22 cellular contexts compared by ENCODE assay signal in genomic region chr1:226551299-226551698, GRCh38. TPM values are rescaled to one million over a fixed set of nuclear protein-coding genes. Genes with fewer than 3 reads are reported as not detected.
A peak's percentile ranks its signal among the peaks of the same experiment; 100 is the strongest.
DNase-seq lines count a peak whose midpoint lies in the region; ATAC-seq and TF ChIP-seq lines count a peak whose summit lies in the region.
"Had no signal": no experiment of that assay in that cellular context is flagged by ENCODE, and none has a peak within 500 bp of the region (broad histone marks: within the 10 kb centered on the region; RNA-seq: fewer than 3 reads in every experiment).

No MANE protein-coding gene starts in this region.

- peaks cover 85% of the 10 kb centered on the region for H3K27me3 Mint-ChIP-seq in activated CD8-positive, alpha-beta memory T cell treated with anti-CD3 and anti-CD28 coated beads, Interleukin-2, amount 10 ng/mL, durations not matched to agents 7 days and 5 days

- TF ChIP-seq CTCF in IMR-90 (conservative IDR thresholded peaks at IDR 0.05; ENCODE audit: low read depth, low read length): no peak
- TF ChIP-seq CTCF in mucosa of descending colon (IDR thresholded peaks at IDR 0.05): no peak

- no peaks in the 10 kb centered on the region; the same call in 1 of the 2 replicates for H4K20me1 ChIP-seq in IMR-90 (ENCODE audit: insufficient read depth, low read length)

- H2BK20ac ChIP-seq in IMR-90 (ENCODE audit: low read depth, low read length): no peak overlapping the region

- no peaks in the 10 kb centered on the region for H3K36me3 Mint-ChIP-seq in activated CD8-positive, alpha-beta memory T cell treated with anti-CD3 and anti-CD28 coated beads, Interleukin-2, amount 10 ng/mL, durations not matched to agents 7 days and 5 days
- H3K36me3 Mint-ChIP-seq: natural killer cell, T-cell had no signal

- H3K9me3 ChIP-seq in IMR-90 (ENCODE audit: control insufficient read depth, insufficient read depth, low read length) (no peaks in the 10 kb centered on the region), mucosa of descending colon (no peaks in the 10 kb centered on the region)
- H3K9me3 ChIP-seq: Caco-2, esophagus muscularis mucosa, gastroesophageal sphincter, upper lobe of right lung had no signal

- TF ChIP-seq RAD21 in IMR-90 (IDR thresholded peaks at IDR 0.05; ENCODE audit: low read length): no peak

- DNase-seq in DMS153 (lab: John Stamatoyannopoulos, UW) (peak; percentile 68), IMR-90 (no peak), NCI-H774 (lab: John Stamatoyannopoulos, UW) (peak; percentile 53), mucosa of descending colon (peak; percentile 75 to 88 (median 85)), posterior vena cava (ENCODE audit: low spot score) (no peak)
- no peak for DNase-seq in activated CD8-positive, alpha-beta memory T cell treated with anti-CD3 and anti-CD28 coated beads, Interleukin-2, amount 10 ng/mL, durations not matched to agents 7 days and 5 days
- DNase-seq: activated CD4-positive, alpha-beta T cell treated with anti-CD3 and anti-CD28 coated beads, Interleukin-2, amount 50 U/mL, for 1 hour; Caco-2; effector CD8-positive, alpha-beta T cell; kidney glomerular epithelial cell; mesenchymal stem cell; natural killer cell; stimulated activated CD4-positive, alpha-beta T cell treated with anti-CD3 and anti-CD28 coated beads, Interleukin-4, amount 100 ng/mL, for 4 hours; T-cell; upper lobe of right lung had no signal

- peaks cover 62% of the 10 kb centered on the region for H3K27me3 ChIP-seq in IMR-90 (ENCODE audit: control insufficient read depth, insufficient read depth, low read length)

- no peak overlapping the region for H3K27ac ChIP-seq in IMR-90 (ENCODE audit: insufficient read depth, low read length)
- H3K27ac ChIP-seq: upper lobe of right lung had no signal

- H2BK5ac ChIP-seq in IMR-90 (ENCODE audit: low read depth, low read length, poor library complexity, severe bottlenecking): no peak overlapping the region

- H3K9ac ChIP-seq in IMR-90 (ENCODE audit: low read depth, low read length): no peak overlapping the region

- H3K4me3 Mint-ChIP-seq in activated CD8-positive, alpha-beta memory T cell treated with anti-CD3 and anti-CD28 coated beads, Interleukin-2, amount 10 ng/mL, durations not matched to agents 7 days and 5 days: no peak overlapping the region
- H3K4me3 Mint-ChIP-seq: natural killer cell had no signal

- no peaks in the 10 kb centered on the region for H3K9me1 ChIP-seq in IMR-90 (ENCODE audit: insufficient read depth, low read length)

- no peak overlapping the region for H3K56ac ChIP-seq in IMR-90 (ENCODE audit: extremely low read depth, insufficient read depth, low read length)

- 14% methylated on average over 1 of the region's 2 CpGs; no CpG with 5 or more reads in 1 of the 2 experiments for WGBS in IMR-90 (ENCODE audit: extremely low coverage in 2 of 2, insufficient read length in 1 of 2), 2 experiments

- dilution Hi-C loops in IMR-90 (cut with HindIII; ENCODE audit: low sequenced_read_pairs, unreplicated experiment): no loop called here

- H2AK9ac ChIP-seq in IMR-90 (replicated peaks; ENCODE audit: low read depth, low read length, poor library complexity): no peak overlapping the region

- BruUV-seq in IMR-90 (replicated peaks; lab: Mats Ljungman, UMichigan): no TSS peak

- H4K91ac ChIP-seq in IMR-90 (ENCODE audit: insufficient read depth, low read depth, low read length): no peak overlapping the region

- H2BK15ac ChIP-seq in IMR-90 (ENCODE audit: low read depth, low read length): no peak overlapping the region

- H4K8ac ChIP-seq in IMR-90 (ENCODE audit: low read depth in 2 of 2, low read length in 2 of 2): no peak overlapping the region

- H2AFZ ChIP-seq in IMR-90 (replicated peaks; ENCODE audit: low read length, poor library complexity): peak overlapping the region; percentile 54

- no peak overlapping the region for H3K27ac Mint-ChIP-seq in activated CD8-positive, alpha-beta memory T cell treated with anti-CD3 and anti-CD28 coated beads, Interleukin-2, amount 10 ng/mL, durations not matched to agents 7 days and 5 days
- H3K27ac Mint-ChIP-seq: natural killer cell, progenitor cell of endocrine pancreas, T-cell had no signal

- H3K4me3 ChIP-seq in IMR-90 (ENCODE audit: insufficient read depth, low read depth, low read length) (no peak overlapping the region), mucosa of descending colon (no peak overlapping the region)
- H3K4me3 ChIP-seq: esophagus muscularis mucosa, gastroesophageal sphincter, smooth muscle cell, upper lobe of right lung had no signal

- intact Hi-C loops in IMR-90 (cut with micrococcal nuclease) (no loop called here), mucosa of descending colon (cut with DNase I, micrococcal nuclease) (no loop called here), posterior vena cava (cut with DNase I) (no loop called here)

- H3K14ac ChIP-seq in IMR-90 (replicated peaks; ENCODE audit: low read depth, low read length): no peak overlapping the region

- H3K9me3 Mint-ChIP-seq in activated CD8-positive, alpha-beta memory T cell treated with anti-CD3 and anti-CD28 coated beads, Interleukin-2, amount 10 ng/mL, durations not matched to agents 7 days and 5 days (ENCODE audit: low read depth): no peaks in the 10 kb centered on the region
- H3K9me3 Mint-ChIP-seq: natural killer cell, T-cell had no signal

- in situ Hi-C loops in IMR-90 (cut with MboI; ENCODE audit: low sequenced_read_pairs): no loop called here

- H4K5ac ChIP-seq in IMR-90 (ENCODE audit: low read depth, low read length): no peak overlapping the region

- POLR2A ChIA-PET in IMR-90 (lab: Charles Lee; ENCODE audit: unreplicated experiment): no interaction called here

- no peak overlapping the region for H3K4ac ChIP-seq in IMR-90 (ENCODE audit: low read depth, low read length)

- H3K18ac ChIP-seq in IMR-90 (ENCODE audit: low read depth, low read length): no peak overlapping the region

- peaks cover 2% of the 10 kb centered on the region; the same call in 1 of the 2 replicates for H3K4me1 ChIP-seq in IMR-90 (ENCODE audit: control insufficient read depth, insufficient read depth, low read length)
- H3K4me1 ChIP-seq in mucosa of descending colon (ENCODE audit: low read depth): peaks cover 38% of the 10 kb centered on the region

- CTCF ChIA-PET in IMR-90 (lab: Yijun Ruan, JAX): interaction anchor here (1.1 kb wide), 1 partner anchor 75 kb away, joined by 4 read pairs; no protein-coding TSS in a partner anchor
- CTCF ChIA-PET in activated CD8-positive, alpha-beta memory T cell treated with anti-CD3 and anti-CD28 coated beads, Interleukin-2, amount 10 ng/mL, durations not matched to agents 7 days and 5 days (lab: Charles Lee): interaction anchor here (1.1 to 4.2 kb wide), 3 partner anchors 126 to 143 kb away, joined by 4 to 22 read pairs (median 11); partner anchors contain the start of gene PARP1

- H3K23ac ChIP-seq in IMR-90 (ENCODE audit: low read depth, low read length): no peak overlapping the region

- no peak for TF ChIP-seq POLR2A in IMR-90 (IDR thresholded peaks at IDR 0.05; ENCODE audit: low read depth, low read length)

- ATAC-seq in IMR-90 (ENCODE audit: low read depth): no peak
- ATAC-seq in mucosa of descending colon: peak; percentile 63
- ATAC-seq in GM18498 (IDR thresholded peaks at IDR 0.05; ENCODE audit: unreplicated experiment): no peak
- ATAC-seq in activated CD8-positive, alpha-beta memory T cell treated with anti-CD3 and anti-CD28 coated beads, Interleukin-2, amount 10 ng/mL, durations not matched to agents 7 days and 5 days: no peak
- ATAC-seq: gastroesophageal sphincter, natural killer cell, Right ventricle myocardium inferior, T-cell, upper lobe of right lung had no signal

- H3K36me3 ChIP-seq in IMR-90 (ENCODE audit: control insufficient read depth, insufficient read depth, low read length) (no peaks in the 10 kb centered on the region), mucosa of descending colon (ENCODE audit: low read depth) (no peaks in the 10 kb centered on the region)
- H3K36me3 ChIP-seq: esophagus muscularis mucosa, gastroesophageal sphincter, upper lobe of right lung had no signal

- H3K4me1 Mint-ChIP-seq in activated CD8-positive, alpha-beta memory T cell treated with anti-CD3 and anti-CD28 coated beads, Interleukin-2, amount 10 ng/mL, durations not matched to agents 7 days and 5 days: peaks cover 10% of the 10 kb centered on the region

- no peak overlapping the region for H2AK5ac ChIP-seq in IMR-90 (ENCODE audit: low read depth, low read length)

- no peak overlapping the region for H3K4me2 ChIP-seq in IMR-90 (ENCODE audit: low read depth, low read length)
- H3K4me2 ChIP-seq: smooth muscle cell had no signal

- no peaks in the 10 kb centered on the region for H3K79me1 ChIP-seq in IMR-90 (ENCODE audit: low read depth in 1 of 2, low read length in 2 of 2)

- H2BK120ac ChIP-seq in IMR-90 (ENCODE audit: low read depth, low read length): no peak overlapping the region

TF ChIP-seq in IMR-90, 13 proteins besides CTCF, POLR2A, EP300 and RAD21:
- TF ChIP-seq RFX5 (IDR thresholded peaks at IDR 0.05; ENCODE audit: low read depth, low read length) (no peak), CEBPB (IDR thresholded peaks at IDR 0.05; ENCODE audit: low read depth, low read length) (no peak)

RNA-seq across cellular contexts. Expression of gene STUM, which starts 2.7 kb away (rescaled TPM):
- total RNA-seq in IMR-90 (2012; rRNA removed): not detected in 2 replicates
- not detected in 2 replicates for polyA plus RNA-seq in IMR-90 (2012; rRNA removed)
- polyA plus RNA-seq in IMR-90 (2012; cell fraction: cytosol; rRNA removed): not detected in 2 replicates
- polyA plus RNA-seq in IMR-90 (2012; cell fraction: nucleus; rRNA removed; ENCODE audit: low replicate concordance): not detected in 2 replicates
- total RNA-seq in mucosa of descending colon: 10 to 100 TPM in 1 of 3 donors, 1 to 10 TPM in 2; 1.2 to 18.4 (median 4.9) TPM
- total RNA-seq in posterior vena cava: 1 to 10 TPM; 3.9 to 6.8 TPM
- not detected for total RNA-seq in activated CD8-positive, alpha-beta memory T cell treated with anti-CD3 and anti-CD28 coated beads, Interleukin-2, amount 10 ng/mL, durations not matched to agents 7 days and 5 days
- total RNA-seq: LHCN-M2, natural killer cell had no signal
- polyA plus RNA-seq: smooth muscle cell had no signal

Comparison
In these comparisons a context has a peak if more than half of its experiments do, and no peak if none do; other contexts are left out.
1. DNase-seq: peak in DMS153 (single experiment), NCI-H774 (single experiment) and mucosa of descending colon (3 of 3); none in IMR-90 (single experiment), posterior vena cava (single experiment) and activated CD8-positive, alpha-beta memory T cell treated with anti-CD3 and anti-CD28 coated beads, Interleukin-2, amount 10 ng/mL, durations not matched to agents 7 days and 5 days (single experiment).